Comparison of ENCODE assay signal across 25 cellular contexts in the genomic region with DNA sequence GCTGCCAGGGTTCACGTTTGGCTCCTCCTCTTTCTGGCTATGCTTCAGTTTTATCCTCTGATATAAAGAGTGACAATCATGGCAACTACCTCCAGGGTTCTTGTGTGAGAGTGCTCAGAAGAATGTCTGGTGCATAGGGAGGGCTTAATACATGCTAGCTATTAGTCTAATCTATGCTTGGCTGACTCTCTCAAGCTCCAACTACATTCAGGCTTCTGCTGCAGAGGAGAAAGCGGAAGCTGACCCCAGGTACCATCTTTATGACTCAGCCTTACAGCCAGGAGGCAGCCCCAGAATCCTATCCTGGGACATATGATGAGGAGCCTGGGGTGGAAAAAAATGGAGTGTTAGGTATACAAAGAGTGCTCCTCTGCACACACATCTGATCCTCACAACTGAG. TPM values are rescaled to one million over a fixed set of nuclear protein-coding genes. Genes with fewer than 3 reads are reported as not detected.
DNase-seq lines count a peak whose midpoint lies in the region; ATAC-seq and TF ChIP-seq lines count a peak whose summit lies in the region.
"Had no signal": no experiment of that assay in that cellular context is flagged by ENCODE, and none has a peak within 500 bp of the region (broad histone marks: within the 10 kb centered on the region; RNA-seq: fewer than 3 reads in every experiment).

No MANE protein-coding gene starts in this region.

- H3K9me3 Mint-ChIP-seq in activated CD4-positive, alpha-beta T cell treated with anti-CD3 and anti-CD28 coated beads, Interleukin-2, amount 10 ng/mL, durations not matched to agents 24 days and 14 days, result peaks cover 3% of the 10 kb centered on the region
- H3K9me3 Mint-ChIP-seq: T-cell had no signal

- no peaks in the 10 kb centered on the region for H3K27me3 ChIP-seq in RWPE2 (ENCODE audit: insufficient read depth, poor library complexity, severe bottlenecking)
- H3K27me3 ChIP-seq: MG63 had no signal

- TF ChIP-seq CTCF in RWPE2 (IDR thresholded peaks at IDR 0.05; ENCODE audit: poor library complexity, severe bottlenecking), result no peak

- H3K9me3 ChIP-seq in RWPE2 (ENCODE audit: severe bottlenecking), result no peaks in the 10 kb centered on the region
- H3K9me3 ChIP-seq: MG63, SK-N-SH had no signal

- ATAC-seq in GM18861 (IDR thresholded peaks at IDR 0.05; ENCODE audit: unreplicated experiment), result peak; percentile 95
- ATAC-seq in HG02885 (IDR thresholded peaks at IDR 0.05; ENCODE audit: poor library complexity, unreplicated experiment), result peak; percentile 76
- peak; percentile 14; the same call in 1 of the 3 replicates for ATAC-seq in RWPE2 (ENCODE audit: low read depth)
- no peak for ATAC-seq in HG03469 (IDR thresholded peaks at IDR 0.05; ENCODE audit: unreplicated experiment)
- ATAC-seq in GM18870 (IDR thresholded peaks at IDR 0.05; ENCODE audit: unreplicated experiment), result no peak
- ATAC-seq: T-cell had no signal

- H3K27ac Mint-ChIP-seq in activated CD4-positive, alpha-beta T cell treated with anti-CD3 and anti-CD28 coated beads, Interleukin-2, amount 10 ng/mL, durations not matched to agents 24 days and 14 days, result no peak overlapping the region
- H3K27ac Mint-ChIP-seq: T-cell had no signal

- intact Hi-C loops in activated CD4-positive, alpha-beta T cell treated with anti-CD3 and anti-CD28 coated beads, Interleukin-2, amount 10 ng/mL, durations not matched to agents 24 days and 14 days (cut with micrococcal nuclease), result no loop called here

- H3K4me1 Mint-ChIP-seq in activated CD4-positive, alpha-beta T cell treated with anti-CD3 and anti-CD28 coated beads, Interleukin-2, amount 10 ng/mL, durations not matched to agents 24 days and 14 days, result no peaks in the 10 kb centered on the region

- H3K36me3 Mint-ChIP-seq in activated CD4-positive, alpha-beta T cell treated with anti-CD3 and anti-CD28 coated beads, Interleukin-2, amount 10 ng/mL, durations not matched to agents 24 days and 14 days (ENCODE audit: low read depth), result peaks cover 2% of the 10 kb centered on the region
- H3K36me3 Mint-ChIP-seq: T-cell had no signal

- no peaks in the 10 kb centered on the region for H3K4me1 ChIP-seq in RWPE2 (ENCODE audit: insufficient read depth, poor library complexity, severe bottlenecking)

- H3K27me3 Mint-ChIP-seq in activated CD4-positive, alpha-beta T cell treated with anti-CD3 and anti-CD28 coated beads, Interleukin-2, amount 10 ng/mL, durations not matched to agents 24 days and 14 days, result no peaks in the 10 kb centered on the region
- H3K27me3 Mint-ChIP-seq: T-cell had no signal

- no peak overlapping the region for H3K4me3 Mint-ChIP-seq in activated CD4-positive, alpha-beta T cell treated with anti-CD3 and anti-CD28 coated beads, Interleukin-2, amount 10 ng/mL, durations not matched to agents 24 days and 14 days
- H3K4me3 Mint-ChIP-seq: T-cell had no signal

- H3K4me3 ChIP-seq in RWPE2 (ENCODE audit: severe bottlenecking), result no peak overlapping the region
- H3K4me3 ChIP-seq: GM23248, MG63 had no signal

- no peak overlapping the region for H3K27ac ChIP-seq in RWPE2 (ENCODE audit: poor library complexity, severe bottlenecking)
- H3K27ac ChIP-seq: GM23248 had no signal

- DNase-seq in RWPE2 (ENCODE audit: low spot score) (no peak), SKM-1 (lab: John Stamatoyannopoulos, UW; ENCODE audit: unreplicated experiment) (no peak)
- DNase-seq in activated CD4-positive, alpha-beta T cell treated with anti-CD3 and anti-CD28 coated beads, Interleukin-2, amount 10 ng/mL, durations not matched to agents 24 days and 14 days, result no peak
- DNase-seq: ACHN; C1 segment of cervical spinal cord; DMS79 treated with DMSO at 0.1 percent for 48 hours; GM23248; HCEC 1CT; IMR-90; Kasumi-1; MG63; NCI-H1048; NCI-H1436; NCI-H2029 treated with DMSO at 0.1 percent for 48 hours; NCI-H2171; NCI-H446 treated with DMSO at 0.1 percent for 48 hours; NK-92 treated with Interleukin-12 subunit alpha and Interleukin-12 subunit beta, amount 100 ng/mL, for 24 hours; OCI-M1; SHP77 treated with DMSO at 0.1 percent for 48 hours; SK-N-SH; T-cell had no signal

- H3K36me3 ChIP-seq in RWPE2 (ENCODE audit: low read depth), result no peaks in the 10 kb centered on the region
- H3K36me3 ChIP-seq: MG63 had no signal

RNA-seq across cellular contexts. Expression of gene RASGRF2, which starts 32.1 kb away (rescaled TPM):
- 21.1 and 22.0 TPM in 2 replicates for total RNA-seq in activated CD4-positive, alpha-beta T cell treated with anti-CD3 and anti-CD28 coated beads, Interleukin-2, amount 10 ng/mL, durations not matched to agents 24 days and 14 days
- total RNA-seq: GM23248 had no signal

Comparison
In these comparisons a context has a peak if more than half of its experiments do, and no peak if none do; other contexts are left out.
1. ATAC-seq: peak in GM18861 (single experiment), HG02885 (single experiment) and RWPE2 (single experiment); none in HG03469 (single experiment) and GM18870 (single experiment).